Comparison of ENCODE assay signal across 8 cellular contexts in genomic region chr17:45784293-45784582, GRCh38. TPM values are rescaled to one million over a fixed set of nuclear protein-coding genes. Genes with fewer than 3 reads are reported as not detected.
DNase-seq lines count a peak whose midpoint lies in the region; ATAC-seq and TF ChIP-seq lines count a peak whose summit lies in the region.

Gene CRHR1 (plus strand): TSS chr17:45784320. CDS start chr17:45784545, 225 bp downstream.

- CTCF ChIA-PET in activated CD8-positive, alpha-beta T cell treated with anti-CD3 and anti-CD28 coated beads, Interleukin-2, amount 10 ng/mL, durations not matched to agents 7 days and 5 days (lab: Charles Lee) = no interaction called here

- no peaks in the 10 kb centered on the region for H3K79me2 ChIP-seq in GM23338 (replicated peaks; ENCODE audit: insufficient read depth)

- peak; percentile 14 for ATAC-seq in GM23338
- ATAC-seq in activated CD8-positive, alpha-beta T cell treated with anti-CD3 and anti-CD28 coated beads, Interleukin-2, amount 10 ng/mL, durations not matched to agents 7 days and 5 days = no peak
- ATAC-seq in GM18502 (IDR thresholded peaks at IDR 0.05; ENCODE audit: poor library complexity, unreplicated experiment) = no peak

- H3K4me3 Mint-ChIP-seq in GM23338 = peak within 1 kb of the TSS; percentile 82
- H3K4me3 Mint-ChIP-seq in activated CD8-positive, alpha-beta T cell treated with anti-CD3 and anti-CD28 coated beads, Interleukin-2, amount 10 ng/mL, durations not matched to agents 7 days and 5 days = peak within 1 kb of the TSS; percentile 59

- TF ChIP-seq CTCF in GM23338 (conservative IDR thresholded peaks at IDR 0.05; ENCODE audit: low read depth in 2 of 2) = no peak

- H3K9me2 ChIP-seq in GM23338 (ENCODE audit: insufficient read depth) = no peaks in the 10 kb centered on the region

- H3K4me3 ChIP-seq in GM23338 (peak within 1 kb of the TSS; percentile 89), iPS-11a (ENCODE audit: low read depth, low read length) (peak within 1 kb of the TSS; percentile 35), skeletal muscle satellite cell (ENCODE audit: low read length) (peak within 1 kb of the TSS; percentile 45)

- intact Hi-C loops in head of caudate nucleus (cut with DNase I) = no loop called here

- H3F3A ChIP-seq in GM23338 (replicated peaks; ENCODE audit: low read depth) = no peaks in the 10 kb centered on the region

- POLR2A ChIA-PET in activated CD8-positive, alpha-beta T cell treated with anti-CD3 and anti-CD28 coated beads, Interleukin-2, amount 10 ng/mL, durations not matched to agents 7 days and 5 days (lab: Charles Lee) = interaction anchor here (1.2 kb wide), 1 partner anchor 155 kb away, joined by 3 read pairs; no protein-coding TSS in a partner anchor

- H3K27ac Mint-ChIP-seq in GM23338 = no peak within 1 kb of the TSS
- no peak within 1 kb of the TSS for H3K27ac Mint-ChIP-seq in activated CD8-positive, alpha-beta T cell treated with anti-CD3 and anti-CD28 coated beads, Interleukin-2, amount 10 ng/mL, durations not matched to agents 7 days and 5 days

- H3K27me3 ChIP-seq in GM23338 (ENCODE audit: insufficient read depth) = peaks cover 64% of the 10 kb centered on the region
- H3K27me3 ChIP-seq in skeletal muscle satellite cell (ENCODE audit: control insufficient read depth, insufficient read depth, low read length) = peaks cover 90% of the 10 kb centered on the region

- H3K4me1 ChIP-seq in GM23338 (ENCODE audit: insufficient read depth) (peaks cover 29% of the 10 kb centered on the region), skeletal muscle satellite cell (ENCODE audit: control insufficient read depth, insufficient read depth, low read length) (peaks cover 6% of the 10 kb centered on the region)

- no peaks in the 10 kb centered on the region for H3K9me3 ChIP-seq in skeletal muscle satellite cell (replicated peaks; ENCODE audit: low read length)

- H3K4me1 Mint-ChIP-seq in GM23338 = peaks cover 37% of the 10 kb centered on the region
- peaks cover 4% of the 10 kb centered on the region for H3K4me1 Mint-ChIP-seq in activated CD8-positive, alpha-beta T cell treated with anti-CD3 and anti-CD28 coated beads, Interleukin-2, amount 10 ng/mL, durations not matched to agents 7 days and 5 days (ENCODE audit: low read depth)

- peak within 1 kb of the TSS; percentile 98 for H3K4me2 ChIP-seq in GM23338
- peak within 1 kb of the TSS; percentile 68 for H3K4me2 ChIP-seq in skeletal muscle satellite cell (ENCODE audit: low read length)

- DNase-seq in GM23338 (ENCODE audit: low spot score) = no peak
- DNase-seq in activated CD8-positive, alpha-beta T cell treated with anti-CD3 and anti-CD28 coated beads, Interleukin-2, amount 10 ng/mL, durations not matched to agents 7 days and 5 days = no peak
- DNase-seq in head of caudate nucleus = no peak
- no peak for DNase-seq in RPMI8226
- DNase-seq in effector CD8-positive, alpha-beta T cell (lab: John Stamatoyannopoulos, UW) = no peak

- H3K27ac ChIP-seq in GM23338 (ENCODE audit: low read depth) = no peak within 1 kb of the TSS

- H3K36me3 Mint-ChIP-seq in GM23338 (ENCODE audit: low read depth) = no peaks in the 10 kb centered on the region
- H3K36me3 Mint-ChIP-seq in activated CD8-positive, alpha-beta T cell treated with anti-CD3 and anti-CD28 coated beads, Interleukin-2, amount 10 ng/mL, durations not matched to agents 7 days and 5 days (ENCODE audit: low read depth) = no peaks in the 10 kb centered on the region

- peaks cover 8% of the 10 kb centered on the region; the same call in 1 of the 2 replicates for H4K20me1 ChIP-seq in GM23338 (replicated peaks; ENCODE audit: insufficient read depth)

- peak within 1 kb of the TSS; percentile 97 for H2AFZ ChIP-seq in GM23338

- H3K27me3 Mint-ChIP-seq in GM23338 (ENCODE audit: insufficient read depth, low read depth, poor library complexity) = peaks cover 43% of the 10 kb centered on the region
- peaks cover 77% of the 10 kb centered on the region for H3K27me3 Mint-ChIP-seq in activated CD8-positive, alpha-beta T cell treated with anti-CD3 and anti-CD28 coated beads, Interleukin-2, amount 10 ng/mL, durations not matched to agents 7 days and 5 days (ENCODE audit: low read depth)

- no peaks in the 10 kb centered on the region for H3K9me3 Mint-ChIP-seq in GM23338
- H3K9me3 Mint-ChIP-seq in activated CD8-positive, alpha-beta T cell treated with anti-CD3 and anti-CD28 coated beads, Interleukin-2, amount 10 ng/mL, durations not matched to agents 7 days and 5 days (ENCODE audit: insufficient read depth) = no peaks in the 10 kb centered on the region

- H3K36me3 ChIP-seq in GM23338 (ENCODE audit: insufficient read depth) = no peaks in the 10 kb centered on the region
- H3K36me3 ChIP-seq in skeletal muscle satellite cell (ENCODE audit: insufficient read depth, low read length) = no peaks in the 10 kb centered on the region

- H3K9ac ChIP-seq in skeletal muscle satellite cell (ENCODE audit: low read depth, low read length) = no peak within 1 kb of the TSS

TF ChIP-seq in GM23338, 12 proteins besides CTCF, POLR2A, EP300 and RAD21 (continues in another document):
- TF ChIP-seq EZH2 (IDR thresholded peaks at IDR 0.05; ENCODE audit: low read depth, unreplicated experiment) (no peak), JUNB (IDR thresholded peaks at IDR 0.05; ENCODE audit: unreplicated experiment) (no peak), CREB1 (CRISPR knock-in tag; IDR thresholded peaks at IDR 0.05; ENCODE audit: low read depth) (no peak), STAT1 (IDR thresholded peaks at IDR 0.05; ENCODE audit: unreplicated experiment) (no peak), NANOG (IDR thresholded peaks at IDR 0.05; ENCODE audit: borderline replicate concordance) (no peak), POLR2AphosphoS5 (IDR thresholded peaks at IDR 0.05; ENCODE audit: low read depth) (no peak), ZNF462 (CRISPR knock-in tag; IDR thresholded peaks at IDR 0.05) (no peak), ZNF114 (CRISPR knock-in tag; IDR thresholded peaks at IDR 0.05) (no peak)

RNA-seq across cellular contexts. Expression of gene CRHR1, which starts in this region (rescaled TPM):
- total RNA-seq in GM23338 (2014; rRNA removed; shearing (Covaris generic)) = 0.70 and 0.76 TPM in 2 replicates
- polyA plus RNA-seq in GM23338 (2016; fragmentation: Nextera tagmentation; extraction: Ambion mirVana) = 0.09 and 0.19 TPM in 2 replicates
- not detected for total RNA-seq in activated CD8-positive, alpha-beta T cell treated with anti-CD3 and anti-CD28 coated beads, Interleukin-2, amount 10 ng/mL, durations not matched to agents 7 days and 5 days
- not detected in 2 replicates for total RNA-seq in skeletal muscle satellite cell (2012; rRNA removed)

Comparison
In these comparisons a context has a peak if more than half of its experiments do, and no peak if none do; other contexts are left out.
1. Peak in ATAC-seq, H3K4me3 ChIP-seq and H3K4me2 ChIP-seq in GM23338; RNA of the gene not detected or under 1 TPM.
2. H3K4me3 ChIP-seq: peak in every context shown above with its lines; median percentile 89 in GM23338; 45 in skeletal muscle satellite cell; 35 in iPS-11a.